ENCODE assay signal across 11 cellular contexts in the genomic region with DNA sequence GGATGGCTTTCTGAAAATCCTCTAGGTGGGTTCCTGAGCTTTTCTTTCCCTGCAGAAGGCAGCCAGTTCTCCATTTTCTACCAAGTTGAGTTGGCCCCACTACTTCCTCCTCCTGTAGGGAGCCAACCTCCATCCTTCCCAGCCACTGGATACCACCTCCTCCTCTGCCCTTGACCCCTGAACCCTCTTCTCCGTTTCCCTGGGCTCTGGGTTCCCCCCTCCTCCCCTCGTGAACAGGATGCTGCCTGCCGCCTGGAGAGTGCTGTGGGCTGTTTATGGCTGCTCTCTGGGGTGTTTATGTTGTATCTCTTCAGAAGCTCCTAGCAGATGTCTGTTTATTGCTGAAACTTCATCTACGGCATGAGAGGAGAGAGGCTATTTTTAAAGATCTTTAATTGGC. TPM values are rescaled to one million over a fixed set of nuclear protein-coding genes. Genes with fewer than 3 reads are reported as not detected.
DNase-seq lines count a peak whose midpoint lies in the region; ATAC-seq and TF ChIP-seq lines count a peak whose summit lies in the region.
"Had no signal": no experiment of that assay in that cellular context is flagged by ENCODE, and none has a peak within 500 bp of the region (broad histone marks: within the 10 kb centered on the region; RNA-seq: fewer than 3 reads in every experiment).

No MANE protein-coding gene starts in this region.

- peaks cover 13% of the 10 kb centered on the region for H3K4me1 ChIP-seq in psoas muscle

- no peak overlapping the region for H3K4me3 ChIP-seq in psoas muscle

- DNase-seq in DMS53 (lab: John Stamatoyannopoulos, UW) (peak; percentile 45), DMS53 treated with DMSO at 0.1 percent for 48 hours (lab: John Stamatoyannopoulos, UW; ENCODE audit: unreplicated experiment) (no peak), NCI-H2171 (lab: John Stamatoyannopoulos, UW) (peak; percentile 9), epithelial cell of prostate (ENCODE audit: low read depth, low spot score) (no peak), psoas muscle (no peak), AG08396 (ENCODE audit: low spot score) (no peak)
- DNase-seq in activated naive CD8-positive, alpha-beta T cell treated with anti-CD3 and anti-CD28 coated beads for 36 hours, result no peak
- no peak for DNase-seq in stimulated activated CD8-positive, alpha-beta memory T cell treated with anti-CD3 and anti-CD28 coated beads, Interleukin-4, amount 100 ng/mL, for 48 hours
- DNase-seq: 8988T; naive thymus-derived CD8-positive, alpha-beta T cell had no signal

- H3K9me3 Mint-ChIP-seq in activated naive CD8-positive, alpha-beta T cell treated with anti-CD3 and anti-CD28 coated beads for 36 hours, result no peaks in the 10 kb centered on the region
- H3K9me3 Mint-ChIP-seq: naive thymus-derived CD8-positive, alpha-beta T cell had no signal

- H3K4me1 Mint-ChIP-seq in activated naive CD8-positive, alpha-beta T cell treated with anti-CD3 and anti-CD28 coated beads for 36 hours, result peaks cover 9% of the 10 kb centered on the region

- ATAC-seq in psoas muscle, result peak in 3 of 4 donors; percentile 25 to 57 (median 27)
- ATAC-seq: activated naive CD4-positive, alpha-beta T cell treated with anti-CD3 and anti-CD28 coated beads, Interleukin-2, amount 50 U/mL, for 72 hours; naive thymus-derived CD8-positive, alpha-beta T cell had no signal

- no peaks in the 10 kb centered on the region for H3K27me3 Mint-ChIP-seq in activated naive CD8-positive, alpha-beta T cell treated with anti-CD3 and anti-CD28 coated beads for 36 hours

- no peaks in the 10 kb centered on the region for H3K27me3 ChIP-seq in psoas muscle (ENCODE audit: insufficient read depth in 3 of 3, low read length in 2 of 3)

- no peak overlapping the region for H3K4me3 Mint-ChIP-seq in activated naive CD8-positive, alpha-beta T cell treated with anti-CD3 and anti-CD28 coated beads for 36 hours
- H3K4me3 Mint-ChIP-seq: naive thymus-derived CD8-positive, alpha-beta T cell had no signal

- no peak overlapping the region for H3K27ac Mint-ChIP-seq in activated naive CD8-positive, alpha-beta T cell treated with anti-CD3 and anti-CD28 coated beads for 36 hours
- H3K27ac Mint-ChIP-seq: naive thymus-derived CD8-positive, alpha-beta T cell had no signal

- H3K27ac ChIP-seq in epithelial cell of prostate (peak overlapping the region; percentile 97), psoas muscle (no peak overlapping the region)

- no peak for TF ChIP-seq CTCF in psoas muscle (IDR thresholded peaks at IDR 0.05)

- 28 to 39% (median 30%) methylated on average over 4 of the region's 4 CpGs for whole genome bisulfite sequencing in psoas muscle, 3 donors

- peaks cover 2% of the 10 kb centered on the region for H3K36me3 Mint-ChIP-seq in activated naive CD8-positive, alpha-beta T cell treated with anti-CD3 and anti-CD28 coated beads for 36 hours
- H3K36me3 Mint-ChIP-seq: naive thymus-derived CD8-positive, alpha-beta T cell had no signal

- no peaks in the 10 kb centered on the region for H3K9me3 ChIP-seq in psoas muscle

- intact Hi-C loops in psoas muscle (cut with DNase I), result no loop called here

- H3K36me3 ChIP-seq in psoas muscle (ENCODE audit: insufficient read depth in 1 of 2, low read depth in 1 of 2), result no peaks in the 10 kb centered on the region

RNA-seq across cellular contexts. Expression of gene MICAL2, which starts 8.6 kb away (rescaled TPM):
- total RNA-seq in psoas muscle, result 10 to 100 TPM; 14.0 to 45.7 (median 29.0) TPM
- polyA plus RNA-seq in psoas muscle, result 10 to 100 TPM in 2 of 3 donors, 1 to 10 TPM in 1; 6.8 to 15.0 (median 11.7) TPM
- total RNA-seq in activated naive CD8-positive, alpha-beta T cell treated with anti-CD3 and anti-CD28 coated beads for 36 hours, result 10 to 100 TPM; 54.4 to 59.7 TPM

Comparison
In these comparisons a context has a peak if more than half of its experiments do, and no peak if none do; other contexts are left out.
1. DNase-seq: peak in DMS53 (single experiment) and NCI-H2171 (single experiment); none in DMS53 treated with DMSO at 0.1 percent for 48 hours (single experiment), epithelial cell of prostate (single experiment), psoas muscle (0 of 2), activated naive CD8-positive, alpha-beta T cell treated with anti-CD3 and anti-CD28 coated beads for 36 hours (single experiment), stimulated activated CD8-positive, alpha-beta memory T cell treated with anti-CD3 and anti-CD28 coated beads, Interleukin-4, amount 100 ng/mL, for 48 hours (single experiment) and AG08396 (single experiment).